ENCODE assay signal across 8 cellular contexts in genomic region chr2:73072416-73072815, GRCh38. TPM values are rescaled to one million over a fixed set of nuclear protein-coding genes. Genes with fewer than 3 reads are reported as not detected.
A peak's percentile ranks its signal among the peaks of the same experiment; 100 is the strongest.
DNase-seq lines count a peak whose midpoint lies in the region; ATAC-seq and TF ChIP-seq lines count a peak whose summit lies in the region.

No MANE protein-coding gene starts in this region.

- POLR2A ChIA-PET in GM10248 (lab: Yijun Ruan, JAX): no interaction called here

- TF ChIP-seq EP300 in transverse colon (IDR thresholded peaks at IDR 0.05; ENCODE audit: low read depth): no peak

- CTCF ChIA-PET in activated naive CD4-positive, alpha-beta T cell treated with anti-CD3 and anti-CD28 coated beads for 36 hours (lab: Charles Lee): interaction anchor here (0.7 to 1.7 kb wide), 3 partner anchors 14 to 105 kb away, joined by 3 to 9 read pairs (median 8); no protein-coding TSS in a partner anchor
- CTCF ChIA-PET in GM10248 (lab: Yijun Ruan, JAX): interaction anchor here (1.2 to 3.2 kb wide), 3 partner anchors 12 to 140 kb away, joined by 5 to 25 read pairs (median 11); no protein-coding TSS in a partner anchor

- H3K4me3 ChIP-seq in astrocyte of the cerebellum (ENCODE audit: low read depth, low read length) (peak overlapping the region; percentile 80), mesendoderm (ENCODE audit: low read length) (no peak overlapping the region), transverse colon (peak overlapping the region in 2 of 4 donors; percentile 70 to 94)

- H3K4me1 ChIP-seq in mesendoderm (ENCODE audit: control insufficient read depth, low read depth, low read length) (peaks cover 9% of the 10 kb centered on the region), transverse colon (peaks cover 12 to 26% (median 20%) of the 10 kb centered on the region in 4 donors)

- no peak for TF ChIP-seq POLR2A in transverse colon (IDR thresholded peaks at IDR 0.05)

- H3K27ac ChIP-seq in mesendoderm (ENCODE audit: low read depth, low read length) (no peak overlapping the region), transverse colon (peak overlapping the region; percentile 94 to 97 (median 96))

- H4K8ac ChIP-seq in mesendoderm (ENCODE audit: low read depth, low read length): no peak overlapping the region

- H2AK5ac ChIP-seq in mesendoderm (ENCODE audit: low read length): no peak overlapping the region

- intact Hi-C loops in activated naive CD4-positive, alpha-beta T cell treated with anti-CD3 and anti-CD28 coated beads for 36 hours (cut with micrococcal nuclease): loop anchor here (5.0 kb wide), 1 partner anchor 90 kb away; no protein-coding TSS in a partner anchor
- intact Hi-C loops in transverse colon (cut with DNase I; ENCODE audit: low total_unique reads): loop anchor here (5.0 kb wide), 1 partner anchor 105 kb away; no protein-coding TSS in a partner anchor

- H3K79me1 ChIP-seq in mesendoderm (ENCODE audit: low read length): peaks cover 20% of the 10 kb centered on the region

- no peaks in the 10 kb centered on the region for H3K9me3 ChIP-seq in transverse colon

- H4K5ac ChIP-seq in mesendoderm (ENCODE audit: low read length): no peak overlapping the region

- ATAC-seq in HG03439 (IDR thresholded peaks at IDR 0.05; ENCODE audit: unreplicated experiment): no peak

- H3K4ac ChIP-seq in mesendoderm (ENCODE audit: low read depth, low read length): no peak overlapping the region

- peaks cover 24% of the 10 kb centered on the region for H3K79me2 ChIP-seq in mesendoderm (ENCODE audit: control insufficient read depth, insufficient read depth, low read length)

- TF ChIP-seq CTCF in astrocyte of the cerebellum (IDR thresholded peaks at IDR 0.05; ENCODE audit: low read depth, low read length, missing control alignments) (no peak), transverse colon (IDR thresholded peaks at IDR 0.05) (no peak), GM10248 (IDR thresholded peaks at IDR 0.05; ENCODE audit: control extremely low read depth, extremely low read depth, low read depth, missing control alignments) (no peak)

- H2BK15ac ChIP-seq in mesendoderm (replicated peaks; ENCODE audit: low read depth): no peak overlapping the region

- in situ Hi-C loops in astrocyte of the cerebellum (cut with HindIII; ENCODE audit: low sequenced_read_pairs): no loop called here
- in situ Hi-C loops in transverse colon (cut with MboI; ENCODE audit: low pct_ligation_motif_present in 1 of 4, low pct_unique_long_range_greater_than_20kb in 1 of 4, low sequenced_read_pairs in 3 of 4): no loop called here

- no peaks in the 10 kb centered on the region for H3K36me3 Mint-ChIP-seq in activated naive CD4-positive, alpha-beta T cell treated with anti-CD3 and anti-CD28 coated beads for 36 hours (ENCODE audit: low read depth)

- peak overlapping the region; percentile 88 for H3K4me3 Mint-ChIP-seq in activated naive CD4-positive, alpha-beta T cell treated with anti-CD3 and anti-CD28 coated beads for 36 hours

- peaks cover 20% of the 10 kb centered on the region for H3K4me1 Mint-ChIP-seq in activated naive CD4-positive, alpha-beta T cell treated with anti-CD3 and anti-CD28 coated beads for 36 hours (ENCODE audit: low read depth)

- DNase-seq in activated naive CD4-positive, alpha-beta T cell treated with anti-CD3 and anti-CD28 coated beads for 36 hours: no peak
- DNase-seq in activated naive CD4-positive, alpha-beta T cell treated with Interleukin-2 at 50 U/mL for 16 hours: no peak
- DNase-seq in astrocyte of the cerebellum (ENCODE audit: low read depth) (no peak), mesendoderm (no peak), transverse colon (no peak), occipital lobe (lab: John Stamatoyannopoulos, UW) (no peak), GM10248 (ENCODE audit: extremely low spot score) (no peak)

- H3K4me2 ChIP-seq in mesendoderm (ENCODE audit: low read length): peak overlapping the region; percentile 87

- no peak overlapping the region for H3K23ac ChIP-seq in mesendoderm (ENCODE audit: low read length)

- H3K27me3 Mint-ChIP-seq in activated naive CD4-positive, alpha-beta T cell treated with anti-CD3 and anti-CD28 coated beads for 36 hours (ENCODE audit: low read depth): no peaks in the 10 kb centered on the region

- H3K27ac Mint-ChIP-seq in activated naive CD4-positive, alpha-beta T cell treated with anti-CD3 and anti-CD28 coated beads for 36 hours: peak overlapping the region; percentile 87

- H3K9me3 Mint-ChIP-seq in activated naive CD4-positive, alpha-beta T cell treated with anti-CD3 and anti-CD28 coated beads for 36 hours: no peaks in the 10 kb centered on the region

- H3K56ac ChIP-seq in mesendoderm (ENCODE audit: low read length): peak overlapping the region; percentile 99

- no peaks in the 10 kb centered on the region for H3K36me3 ChIP-seq in mesendoderm (ENCODE audit: control insufficient read depth, insufficient read depth, low read length)
- H3K36me3 ChIP-seq in transverse colon: no peaks in the 10 kb centered on the region

- H2BK120ac ChIP-seq in mesendoderm (ENCODE audit: low read depth, low read length): no peak overlapping the region

- H3K18ac ChIP-seq in mesendoderm (ENCODE audit: low read length): no peak overlapping the region

- no CpG with 5 or more reads among the region's 1 CpG for WGBS in mesendoderm (ENCODE audit: extremely low coverage, insufficient coverage, low lambda C conversion rate)
- 56 to 88% methylated on average over 1 of the region's 1 CpG for WGBS in transverse colon (ENCODE audit: low coverage in 1 of 2), 2 donors

- H3K27me3 ChIP-seq in mesendoderm (ENCODE audit: insufficient read depth, low read length, poor library complexity) (no peaks in the 10 kb centered on the region), transverse colon (no peaks in the 10 kb centered on the region)

- H3K9ac ChIP-seq in mesendoderm (ENCODE audit: low read length): peak overlapping the region; percentile 97

- H2BK5ac ChIP-seq in mesendoderm (ENCODE audit: low read length): no peak overlapping the region

RNA-seq across cellular contexts. Expression of gene SFXN5, which starts 0.9 kb away (rescaled TPM):
- total RNA-seq in activated naive CD4-positive, alpha-beta T cell treated with anti-CD3 and anti-CD28 coated beads for 36 hours: 1 to 10 TPM; 5.3 to 6.8 TPM
- 20.2 TPM for polyA plus RNA-seq in mesendoderm (2013, experiment 1 of 2)
- 18.2 TPM for polyA plus RNA-seq in mesendoderm (2013, experiment 2 of 2)
- total RNA-seq in transverse colon: 10 to 100 TPM; 12.3 to 98.4 (median 42.7) TPM
- 27.5 TPM for total RNA-seq in occipital lobe

RNA-seq across cellular contexts. Expression of gene RAB11FIP5, which starts 40.3 kb away (rescaled TPM):
- total RNA-seq in activated naive CD4-positive, alpha-beta T cell treated with anti-CD3 and anti-CD28 coated beads for 36 hours: 1 to 10 TPM; 7.3 to 7.4 TPM
- 4.4 TPM for polyA plus RNA-seq in mesendoderm (2013, experiment 1 of 2)
- 4.5 TPM for polyA plus RNA-seq in mesendoderm (2013, experiment 2 of 2)
- 10 to 100 TPM; 22.7 to 31.0 (median 26.9) TPM for total RNA-seq in transverse colon
- 7.5 TPM for total RNA-seq in occipital lobe
